Comparison of ENCODE assay signal across 34 cellular contexts in genomic region chr4:24015782-24016181, GRCh38.
"Had no signal": no experiment of that assay in that cellular context is flagged by ENCODE, and none has a peak within 500 bp of the region (broad histone marks: within the 10 kb centered on the region; RNA-seq: fewer than 3 reads in every experiment).

No MANE protein-coding gene starts in this region.

- H3K4me3 ChIP-seq: MG63 had no signal

- H3K9ac ChIP-seq: KMS-11 had no signal

- H3K4me2 ChIP-seq: KMS-11 had no signal

- H3K9me3 ChIP-seq: MG63 had no signal

- H3K27ac ChIP-seq: KMS-11 had no signal

- DNase-seq: Karpas-422, Kasumi-1, MG63, MV-4-11, NCI-H1048, NCI-H1092, NCI-H1092 treated with DMSO at 0.1 percent for 48 hours, NCI-H1105, NCI-H1105 treated with DMSO at 0.1 percent for 48 hours, NCI-H1417, NCI-H1417 treated with DMSO at 0.1 percent for 48 hours, NCI-H1436, NCI-H1436 treated with DMSO at 0.1 percent for 48 hours, NCI-H146, NCI-H1694, NCI-H1694 treated with DMSO at 0.1 percent for 48 hours, NCI-H187, NCI-H187 treated with DMSO at 0.1 percent for 48 hours, NCI-H1930, NCI-H2029, NCI-H2029 treated with DMSO at 0.1 percent for 48 hours, NCI-H2081, NCI-H2081 treated with DMSO at 0.1 percent for 48 hours, NCI-H2107, NCI-H2171, NCI-H2171 treated with DMSO at 0.1 percent for 48 hours, NCI-H2227 treated with DMSO at 0.1 percent for 48 hours, NCI-H226, NCI-H345, NCI-H446, NCI-H446 treated with DMSO at 0.1 percent for 48 hours, NCI-H510A, NCI-H510A treated with DMSO at 0.1 percent for 48 hours had no signal

- H3K36me3 ChIP-seq: MG63 had no signal

- H3K27me3 ChIP-seq: MG63 had no signal
